ENCODE assay signal across 30 cellular contexts in the genomic region with DNA sequence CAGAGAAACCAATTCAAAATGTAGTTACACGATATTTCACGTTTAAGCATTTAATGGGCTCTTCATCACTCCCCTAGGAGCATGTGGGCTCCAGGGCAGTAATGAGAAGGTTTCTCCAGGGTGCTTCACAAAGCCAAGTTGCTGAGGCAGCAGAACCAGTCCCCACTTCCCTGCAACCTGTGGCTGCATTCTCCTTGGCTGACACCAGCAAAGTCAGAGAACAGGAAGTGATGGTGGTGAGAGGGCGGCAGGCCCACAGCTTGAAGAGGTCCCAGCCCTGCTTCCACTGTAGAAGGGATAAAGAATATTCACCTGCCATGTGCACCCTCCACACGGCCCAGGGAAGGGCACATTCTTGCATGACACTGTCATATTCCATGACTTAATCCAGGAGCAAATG.
"Had no signal": no experiment of that assay in that cellular context is flagged by ENCODE, and none has a peak within 500 bp of the region (broad histone marks: within the 10 kb centered on the region; RNA-seq: fewer than 3 reads in every experiment).

No MANE protein-coding gene starts in this region.

- H3K4me3 ChIP-seq: Peyer's patch had no signal

- ATAC-seq: activated naive CD8-positive, alpha-beta T cell treated with anti-CD3 and anti-CD28 coated beads, Interleukin-2, amount 50 U/mL, for 24 hours; activated T-cell treated with anti-CD3 and anti-CD28 coated beads, Interleukin-2, amount 50 U/mL, for 4 hours; PC-3 had no signal

- H3K4me1 ChIP-seq: Peyer's patch had no signal

- H3K9me3 ChIP-seq: Peyer's patch had no signal

- H3K27ac ChIP-seq: Peyer's patch, VCaP had no signal

- DNase-seq: activated B cell treated with CpG ODN at 0.5 μM for 24 hours; activated CD4-positive, alpha-beta memory T cell treated with anti-CD3 and anti-CD28 coated beads for 36 hours; activated CD4-positive, alpha-beta T cell treated with anti-CD3 and anti-CD28 coated beads for 4 hours; activated CD4-positive, alpha-beta T cell treated with anti-CD3 and anti-CD28 coated beads, Interleukin-2, amount 50 U/mL, for 1 hour; activated CD4-positive, CD25-positive, alpha-beta regulatory T cell treated with anti-CD3 and anti-CD28 coated beads, Interleukin-2, amount 50 U/mL, for 72 hours; activated CD8-positive, alpha-beta memory T cell treated with anti-CD3 and anti-CD28 coated beads, Interleukin-2, amount 50 U/mL, for 4 hours; activated naive CD4-positive, alpha-beta T cell treated with anti-CD3 and anti-CD28 coated beads, Interleukin-2, amount 10 ng/mL, durations not matched to agents 7 days and 5 days; activated naive CD8-positive, alpha-beta T cell treated with anti-CD3 and anti-CD28 coated beads, Interleukin-2, amount 50 U/mL, for 24 hours; activated T-cell treated with anti-CD3 and anti-CD28 coated beads for 4 hours; activated T-cell treated with anti-CD3 and anti-CD28 coated beads, Interleukin-2, amount 50 U/mL, for 4 hours; anterior cingulate cortex; caudate nucleus; cerebellar nuclear complex; Kasumi-1; NCI-H1092 treated with DMSO at 0.1 percent for 48 hours; NCI-H1417; NCI-H146; NCI-H187; NCI-H2029 treated with DMSO at 0.1 percent for 48 hours; NCI-H524; NCI-H69; NCI-H82; PC-3; Peyer's patch; Right ventricle myocardium superior; SW 1271; T-helper 1 cell; T-helper 2 cell; T-helper 9 cell had no signal

- H3K36me3 ChIP-seq: Peyer's patch had no signal

- H3K27me3 ChIP-seq: Peyer's patch had no signal
